ENCODE assay signal across 23 cellular contexts in genomic region chr9:38208206-38208901, GRCh38.
DNase-seq lines count a peak whose midpoint lies in the region; ATAC-seq, FAIRE-seq and TF ChIP-seq lines count a peak whose summit lies in the region.
"Had no signal": no experiment of that assay in that cellular context is flagged by ENCODE, and none has a peak within 500 bp of the region (broad histone marks: within the 10 kb centered on the region; RNA-seq: fewer than 3 reads in every experiment).

No MANE protein-coding gene starts in this region.

- H3K27me3 Mint-ChIP-seq in H9 (ENCODE audit: low read depth), result peaks cover 100% of the 10 kb centered on the region

- H3K36me3 Mint-ChIP-seq in H9 (ENCODE audit: insufficient read depth in 1 of 3, low read depth in 3 of 3), result no peaks in the 10 kb centered on the region
- H3K36me3 Mint-ChIP-seq: activated naive CD4-positive, alpha-beta T cell treated with anti-CD3 and anti-CD28 coated beads, Interleukin-2, amount 50 U/mL, for 72 hours had no signal

- H2BK120ac ChIP-seq in H9 (ENCODE audit: low read depth, low read length, poor library complexity, severe bottlenecking), result no peak overlapping the region

- H3K27ac ChIP-seq in A549, result no peak overlapping the region
- no peak overlapping the region for H3K27ac ChIP-seq in K562 (ENCODE audit: extremely low read depth, low read depth, low read length)
- H3K27ac ChIP-seq in H9 (ENCODE audit: insufficient read length, low read depth, low read length), result no peak overlapping the region
- H3K27ac ChIP-seq: colonic mucosa, left ventricle myocardium inferior, PC-9, SK-N-MC, suprapubic skin had no signal

- no peak overlapping the region for H2BK12ac ChIP-seq in H9 (ENCODE audit: insufficient read length, low read depth, low read length)

- no peak for TF ChIP-seq RAD21 in A549 (conservative IDR thresholded peaks at IDR 0.05 in 1 of 2, IDR thresholded peaks at IDR 0.05 in 1 of 2)
- TF ChIP-seq RAD21 in K562 (CRISPR knock-in tag; conservative IDR thresholded peaks at IDR 0.05 in 1 of 2, IDR thresholded peaks at IDR 0.05 in 1 of 2), result no peak

- POLR2A ChIA-PET in A549 (lab: Yijun Ruan, JAX) (no interaction called here), K562 (lab: Yijun Ruan, JAX) (interaction anchor here (0.7 kb wide), 1 partner anchor 15 kb away, joined by 3 read pairs; no protein-coding TSS in a partner anchor)

- ATAC-seq in A549 (no peak), K562 (no peak), HG02759 (IDR thresholded peaks at IDR 0.05; ENCODE audit: unreplicated experiment) (no peak)
- ATAC-seq: mucosa of descending colon had no signal

- H3K9me1 ChIP-seq in K562 (ENCODE audit: control insufficient read depth, insufficient read depth, low read length), result no peaks in the 10 kb centered on the region

- no peak overlapping the region for H3K27ac Mint-ChIP-seq in H9
- H3K27ac Mint-ChIP-seq: activated naive CD4-positive, alpha-beta T cell treated with anti-CD3 and anti-CD28 coated beads, Interleukin-2, amount 50 U/mL, for 72 hours had no signal

- H3K23me2 ChIP-seq in H9 (ENCODE audit: insufficient read length, low read depth, low read length, poor library complexity, severe bottlenecking), result no peaks in the 10 kb centered on the region

- H4K20me1 ChIP-seq in K562 (replicated peaks; ENCODE audit: control insufficient read depth, insufficient read depth, low read length) (no peaks in the 10 kb centered on the region), H9 (ENCODE audit: control insufficient read depth, insufficient read depth, insufficient read length) (no peaks in the 10 kb centered on the region)

- no TSS peak for BruUV-seq in K562 (replicated peaks; lab: Mats Ljungman, UMichigan)

- H2AFZ ChIP-seq in K562 (ENCODE audit: low read depth, low read length) (no peak overlapping the region), H9 (ENCODE audit: low read length) (no peak overlapping the region)
- H2AFZ ChIP-seq: PC-9 had no signal

- TF ChIP-seq POLR2A in A549 (IDR thresholded peaks at IDR 0.05; ENCODE audit: low read length), result no peak
- no peak for TF ChIP-seq POLR2A in K562 (conservative IDR thresholded peaks at IDR 0.05)

- H3K4me3 ChIP-seq in A549 (no peak overlapping the region), K562 (no peak overlapping the region), kidney epithelial cell (ENCODE audit: low read depth, low read length) (no peak overlapping the region)
- H3K4me3 ChIP-seq: colonic mucosa, left ventricle myocardium inferior, mucosa of descending colon, PC-9, SK-N-MC, suprapubic skin had no signal

- peaks cover 3 to 20% of the 10 kb centered on the region in 2 experiments; a peak in 3 of 4 replicates for H3K4me1 Mint-ChIP-seq in H9

- no peak overlapping the region for H4K5ac ChIP-seq in H9 (ENCODE audit: insufficient read length, low read depth, low read length)

- TF ChIP-seq EP300 in A549 (IDR thresholded peaks at IDR 0.05) (no peak), K562 (IDR thresholded peaks at IDR 0.05; ENCODE audit: low read length) (no peak)

- WGBS in A549 (ENCODE audit: missing lambda C conversion rate), result 71% methylated on average over 4 of the region's 4 CpGs
- WGBS in K562 (ENCODE audit: insufficient coverage, low coverage, missing lambda C conversion rate), result 4% methylated on average over 4 of the region's 4 CpGs
- WGBS in H9 (ENCODE audit: extremely low coverage, insufficient read length, low lambda C conversion rate), result no CpG with 5 or more reads among the region's 4 CpGs

- no peaks in the 10 kb centered on the region for H3K79me1 ChIP-seq in H9 (ENCODE audit: insufficient read depth, low read depth, low read length, poor library complexity, severe bottlenecking)

- no peak overlapping the region for H2BK5ac ChIP-seq in H9 (ENCODE audit: insufficient read length, low read length)

- no peak overlapping the region for H3K14ac ChIP-seq in H9 (ENCODE audit: insufficient read depth, low read length)

- H3K79me2 ChIP-seq in K562 (ENCODE audit: control insufficient read depth, insufficient read depth, low read length), result no peaks in the 10 kb centered on the region
- no peaks in the 10 kb centered on the region for H3K79me2 ChIP-seq in H9 (ENCODE audit: insufficient read depth, low read length)

- H3K4ac ChIP-seq in H9 (ENCODE audit: low read depth, low read length), result no peak overlapping the region

- TF ChIP-seq CTCF in A549 (IDR thresholded peaks at IDR 0.05), result no peak
- no peak for TF ChIP-seq CTCF in K562 (IDR thresholded peaks at IDR 0.05 in 2 of 3, conservative IDR thresholded peaks at IDR 0.05 in 1 of 3; ENCODE audit: insufficient read depth in 2 of 3, low read depth in 1 of 3, low read length in 3 of 3)
- no peak for TF ChIP-seq CTCF in kidney epithelial cell (IDR thresholded peaks at IDR 0.05; ENCODE audit: insufficient read depth, low read length, poor library complexity, severe bottlenecking)
- TF ChIP-seq CTCF in H9 (conservative IDR thresholded peaks at IDR 0.05), result no peak

- H3K4me2 ChIP-seq in A549 (no peak overlapping the region), K562 (ENCODE audit: insufficient read depth, low read length) (no peak overlapping the region), H9 (ENCODE audit: insufficient read depth, insufficient read length, low read length) (no peak overlapping the region)
- H3K4me2 ChIP-seq: PC-9 had no signal

- peaks cover 6% of the 10 kb centered on the region; the same call in 1 of the 3 replicates for H3K4me1 ChIP-seq in A549
- H3K4me1 ChIP-seq in K562 (replicated peaks in 1 of 2; ENCODE audit: control insufficient read depth in 2 of 2, insufficient read depth in 2 of 2, low read length in 2 of 2), result no peaks in the 10 kb centered on the region; a peak in 1 of 5 replicates
- no peaks in the 10 kb centered on the region for H3K4me1 ChIP-seq in H9 (ENCODE audit: insufficient read depth, low read length)
- H3K4me1 ChIP-seq: colonic mucosa, left ventricle myocardium inferior, suprapubic skin had no signal

- no peaks in the 10 kb centered on the region for H3K36me3 ChIP-seq in K562 (ENCODE audit: control insufficient read depth, insufficient read depth, low read length)
- H3K36me3 ChIP-seq in kidney epithelial cell (ENCODE audit: control insufficient read depth, insufficient read depth, low read length), result no peaks in the 10 kb centered on the region
- H3K36me3 ChIP-seq: colonic mucosa, left ventricle myocardium inferior, suprapubic skin had no signal

- in situ Hi-C loops in KBM-7 (cut with MboI; ENCODE audit: low pct_unique_long_range_greater_than_20kb, low sequenced_read_pairs) (no loop called here), K562 (cut with MboI) (no loop called here)

- no peak overlapping the region for H3K23ac ChIP-seq in H9 (ENCODE audit: insufficient read length, low read depth, low read length)

- H3K56ac ChIP-seq in H9 (ENCODE audit: insufficient read length, low read depth, low read length), result no peak overlapping the region

- CTCF ChIA-PET in A549 (lab: Yijun Ruan, JAX) (no interaction called here), K562 (lab: Yijun Ruan, JAX; ENCODE audit: low intra/inter-chr PET ratio) (no interaction called here)

- no peak overlapping the region for H3T11ph ChIP-seq in H9 (ENCODE audit: low read length)

- no peak overlapping the region for H2AK5ac ChIP-seq in H9 (ENCODE audit: insufficient read length, low read length)

- no peak overlapping the region for H3K4me3 Mint-ChIP-seq in H9
- H3K4me3 Mint-ChIP-seq: activated T-helper 1 cell treated with anti-CD3 and anti-CD28 coated beads, Interleukin-12 subunit alpha, Interleukin-12 subunit beta, Interleukin-2, Interleukin-4 antibody, amounts not matched to agents 30 ng/mL and 10 ng/mL and 1 ng/mL, durations not matched to agents 14 hours and 24 hours and 36 hours had no signal

- no peak for DNase-seq in A549 (ENCODE audit: low read depth in 1 of 2, low spot score in 1 of 2)
- DNase-seq in KBM-7, result peak; percentile 8
- no peak for DNase-seq in K562 (ENCODE audit: extremely low read depth in 1 of 4, low spot score in 3 of 4)
- DNase-seq in kidney epithelial cell (ENCODE audit: low read depth), result peak; percentile 34
- DNase-seq in COR-L47 (lab: John Stamatoyannopoulos, UW), result no peak
- DNase-seq in RKO (ENCODE audit: low spot score), result no peak
- no peak for DNase-seq in H9
- DNase-seq: activated CD4-positive, CD25-positive, alpha-beta regulatory T cell treated with anti-CD3 and anti-CD28 coated beads, Interleukin-2, amount 50 U/mL, for 72 hours; colonic mucosa; foreskin melanocyte; Kasumi-1; left ventricle myocardium inferior; mucosa of descending colon; NCI-H1417 treated with DMSO at 0.1 percent for 48 hours; NCI-H2227 treated with DMSO at 0.1 percent for 48 hours; PC-9; stimulated activated CD4-positive, alpha-beta T cell treated with anti-CD3 and anti-CD28 coated beads, Interleukin-12 subunit alpha, Interleukin-12 subunit beta, amount 100 ng/mL, for 4 hours; T1000 had no signal

- H3K9ac ChIP-seq in K562 (ENCODE audit: insufficient read depth in 1 of 2, low read depth in 2 of 2, low read length in 2 of 2) (no peak overlapping the region), H9 (ENCODE audit: extremely low read depth, insufficient read length, low read length) (no peak overlapping the region)

- no peak for FAIRE-seq in A549 (lab: Jason Lieb, UNC)
- no peak for FAIRE-seq in K562 (lab: Jason Lieb, UNC)

- H3K9me3 ChIP-seq in A549 (peaks cover 6% of the 10 kb centered on the region; the same call in 1 of the 3 replicates), K562 (replicated peaks; ENCODE audit: control insufficient read depth, insufficient read depth, low read depth, low read length) (no peaks in the 10 kb centered on the region), H9 (ENCODE audit: control insufficient read depth, low read depth, low read length) (no peaks in the 10 kb centered on the region)
- H3K9me3 ChIP-seq: colonic mucosa, left ventricle myocardium inferior, mucosa of descending colon had no signal

- no peak overlapping the region for H2BK15ac ChIP-seq in H9 (ENCODE audit: low read depth, low read length)

- H4K91ac ChIP-seq in H9 (ENCODE audit: insufficient read length, low read depth, low read length), result no peak overlapping the region

- H2BK20ac ChIP-seq in H9 (ENCODE audit: low read depth, low read length, poor library complexity, severe bottlenecking), result no peak overlapping the region

- peaks cover 0 to 2% of the 10 kb centered on the region in 2 experiments; a peak in 2 of 5 replicates for H3K9me3 Mint-ChIP-seq in H9

- intact Hi-C loops in K562 (cut with micrococcal nuclease), result no loop called here

- H3K18ac ChIP-seq in H9 (ENCODE audit: insufficient read length, low read depth, low read length), result no peak overlapping the region

- no peak overlapping the region for H4K8ac ChIP-seq in H9 (replicated peaks; ENCODE audit: insufficient read length, low read depth, low read length)

- H3K27me3 ChIP-seq in K562 (ENCODE audit: control insufficient read depth in 2 of 2, insufficient read depth in 2 of 2, low read length in 2 of 2) (peaks cover 10% of the 10 kb centered on the region in 2 experiments; a peak in 4 of 5 replicates), kidney epithelial cell (ENCODE audit: control insufficient read depth, insufficient read depth, low read length) (no peaks in the 10 kb centered on the region), H9 (ENCODE audit: insufficient read depth, low read length) (peaks cover 51% of the 10 kb centered on the region)
- H3K27me3 ChIP-seq: colonic mucosa, suprapubic skin had no signal

TF ChIP-seq in A549, 52 proteins besides CTCF, POLR2A, EP300 and RAD21 (continues in another document):
- TF ChIP-seq SREBF2 (IDR thresholded peaks at IDR 0.05) (no peak), SMC3 (IDR thresholded peaks at IDR 0.05) (no peak)

Comparison
In these comparisons a context has a peak if more than half of its experiments do, and no peak if none do; other contexts are left out.
1. DNase-seq: peak in KBM-7 (single experiment) and kidney epithelial cell (single experiment); none in A549 (0 of 2), K562 (0 of 4), COR-L47 (single experiment), RKO (single experiment) and H9 (single experiment).
2. Of the 35 proteins assayed by ChIP-seq in both K562 and A549: peak only in K562: none; only in A549: none; in both: USF2; in neither: 32; mixed calls (peak in some experiments, not most) for 2.